16 cellular contexts compared by ENCODE assay signal in the genomic region with DNA sequence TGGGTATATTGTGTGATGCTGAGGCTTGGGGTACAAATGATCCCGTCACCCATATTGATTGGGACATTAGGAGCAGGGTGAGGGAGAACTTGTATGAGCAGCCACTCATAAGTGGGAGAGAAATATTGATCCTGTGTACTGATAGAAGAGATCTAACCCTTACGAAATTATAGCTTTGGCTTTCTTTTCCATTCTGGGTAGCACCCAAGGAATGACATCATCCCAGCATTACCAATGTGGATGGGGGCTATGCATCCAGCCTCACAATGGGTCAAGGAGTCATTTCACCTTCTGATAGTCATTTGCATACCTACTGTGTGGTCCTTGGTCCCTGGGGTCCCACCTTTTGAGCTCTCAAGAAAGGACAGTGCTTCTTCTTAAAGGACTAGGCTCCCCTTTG. TPM values are rescaled to one million over a fixed set of nuclear protein-coding genes. Genes with fewer than 3 reads are reported as not detected.
DNase-seq lines count a peak whose midpoint lies in the region; ATAC-seq, FAIRE-seq and TF ChIP-seq lines count a peak whose summit lies in the region.
"Had no signal": no experiment of that assay in that cellular context is flagged by ENCODE, and none has a peak within 500 bp of the region (broad histone marks: within the 10 kb centered on the region; RNA-seq: fewer than 3 reads in every experiment).

No MANE protein-coding gene starts in this region.

- no peak overlapping the region for H3K27ac ChIP-seq in K562 (ENCODE audit: extremely low read depth, low read depth, low read length)
- H3K27ac ChIP-seq in mesendoderm (ENCODE audit: low read depth, low read length), result no peak overlapping the region
- peak overlapping the region; percentile 61 for H3K27ac ChIP-seq in suprapubic skin
- H3K27ac ChIP-seq: HL-60 had no signal

- no peaks in the 10 kb centered on the region for H3K79me1 ChIP-seq in mesendoderm (ENCODE audit: low read length)

- intact Hi-C loops in Calu3 (cut with micrococcal nuclease; ENCODE audit: unreplicated experiment) (no loop called here), K562 (cut with micrococcal nuclease) (loop anchor here (10.0 kb wide), 1 partner anchor 438 kb away; no protein-coding TSS in a partner anchor)

- no peak for TF ChIP-seq CTCF in Calu3 (IDR thresholded peaks at IDR 0.05; ENCODE audit: unreplicated experiment)
- TF ChIP-seq CTCF in K562 (IDR thresholded peaks at IDR 0.05 in 2 of 3, conservative IDR thresholded peaks at IDR 0.05 in 1 of 3; ENCODE audit: insufficient read depth in 2 of 3, low read depth in 1 of 3, low read length in 3 of 3), result no peak
- TF ChIP-seq CTCF in suprapubic skin (IDR thresholded peaks at IDR 0.05), result no peak

- no peaks in the 10 kb centered on the region for H4K20me1 ChIP-seq in K562 (replicated peaks; ENCODE audit: control insufficient read depth, insufficient read depth, low read length)

- no peak for FAIRE-seq in K562 (lab: Jason Lieb, UNC)

- no peak overlapping the region for H3K27ac Mint-ChIP-seq in Calu3 (ENCODE audit: unreplicated experiment)
- H3K27ac Mint-ChIP-seq in natural killer cell treated with Interleukin-12 subunit alpha and Interleukin-12 subunit beta and Interleukin-15 and Interleukin-18, amount 100 ng/mL, for 72 hours, result no peak overlapping the region
- H3K27ac Mint-ChIP-seq: activated naive CD8-positive, alpha-beta T cell treated with anti-CD3 and anti-CD28 coated beads, Interleukin-2, amount 50 U/mL, for 24 hours had no signal

- H3K36me3 ChIP-seq in K562 (ENCODE audit: control insufficient read depth, insufficient read depth, low read length), result no peaks in the 10 kb centered on the region
- no peaks in the 10 kb centered on the region for H3K36me3 ChIP-seq in mesendoderm (ENCODE audit: control insufficient read depth, insufficient read depth, low read length)
- no peaks in the 10 kb centered on the region for H3K36me3 ChIP-seq in suprapubic skin

- POLR2A ChIA-PET in K562 (lab: Yijun Ruan, JAX), result interaction anchor here (0.7 kb wide), 1 partner anchor 285 kb away, joined by 3 read pairs; no protein-coding TSS in a partner anchor

- H3K9me1 ChIP-seq in K562 (ENCODE audit: control insufficient read depth, insufficient read depth, low read length), result no peaks in the 10 kb centered on the region

- no peak overlapping the region for H3K56ac ChIP-seq in mesendoderm (ENCODE audit: low read length)

- no peak overlapping the region for H2BK15ac ChIP-seq in mesendoderm (replicated peaks; ENCODE audit: low read depth)

- no peak overlapping the region for H3K4me2 ChIP-seq in K562 (ENCODE audit: insufficient read depth, low read length)
- H3K4me2 ChIP-seq in mesendoderm (ENCODE audit: low read length), result no peak overlapping the region

- H3K4ac ChIP-seq in mesendoderm (ENCODE audit: low read depth, low read length), result no peak overlapping the region

- H3K23ac ChIP-seq in mesendoderm (ENCODE audit: low read length), result no peak overlapping the region

- TF ChIP-seq EP300 in K562 (IDR thresholded peaks at IDR 0.05; ENCODE audit: low read length), result no peak
- TF ChIP-seq EP300 in suprapubic skin (IDR thresholded peaks at IDR 0.05), result no peak

- H3K18ac ChIP-seq in mesendoderm (ENCODE audit: low read length), result no peak overlapping the region

- TF ChIP-seq POLR2A in K562 (conservative IDR thresholded peaks at IDR 0.05) (no peak), suprapubic skin (IDR thresholded peaks at IDR 0.05) (no peak)

- H3K4me3 Mint-ChIP-seq in Calu3 (ENCODE audit: low read depth, unreplicated experiment), result peak overlapping the region; percentile 17
- no peak overlapping the region for H3K4me3 Mint-ChIP-seq in natural killer cell treated with Interleukin-12 subunit alpha and Interleukin-12 subunit beta and Interleukin-15 and Interleukin-18, amount 100 ng/mL, for 72 hours
- H3K4me3 Mint-ChIP-seq: activated CD4-positive, alpha-beta T cell treated with anti-CD3 and anti-CD28 coated beads, Interleukin-2, amount 10 ng/mL, durations not matched to agents 24 days and 14 days; activated naive CD8-positive, alpha-beta T cell treated with anti-CD3 and anti-CD28 coated beads, Interleukin-2, amount 50 U/mL, for 24 hours; activated T-cell treated with anti-CD3 and anti-CD28 coated beads, Interleukin-2, amount 50 U/mL, for 4 hours had no signal

- H3K9me3 Mint-ChIP-seq in Calu3 (ENCODE audit: low read depth, unreplicated experiment), result no peaks in the 10 kb centered on the region
- H3K9me3 Mint-ChIP-seq in natural killer cell treated with Interleukin-12 subunit alpha and Interleukin-12 subunit beta and Interleukin-15 and Interleukin-18, amount 100 ng/mL, for 72 hours, result no peaks in the 10 kb centered on the region
- H3K9me3 Mint-ChIP-seq: activated CD4-positive, alpha-beta T cell treated with anti-CD3 and anti-CD28 coated beads, Interleukin-2, amount 10 ng/mL, durations not matched to agents 24 days and 14 days; activated naive CD8-positive, alpha-beta T cell treated with anti-CD3 and anti-CD28 coated beads, Interleukin-2, amount 50 U/mL, for 24 hours; activated T-cell treated with anti-CD3 and anti-CD28 coated beads, Interleukin-2, amount 50 U/mL, for 4 hours had no signal

- no peak for TF ChIP-seq RAD21 in K562 (CRISPR knock-in tag; conservative IDR thresholded peaks at IDR 0.05 in 1 of 2, IDR thresholded peaks at IDR 0.05 in 1 of 2)

- no peak overlapping the region for H2AFZ ChIP-seq in K562 (ENCODE audit: low read depth, low read length)

- H3K4me1 ChIP-seq in K562 (replicated peaks in 1 of 2; ENCODE audit: control insufficient read depth in 2 of 2, insufficient read depth in 2 of 2, low read length in 2 of 2) (peaks cover 23 to 28% of the 10 kb centered on the region in 2 experiments), mesendoderm (ENCODE audit: control insufficient read depth, low read depth, low read length) (peaks cover 7% of the 10 kb centered on the region), suprapubic skin (peaks cover 79% of the 10 kb centered on the region)

- H3K4me3 ChIP-seq in K562 (no peak overlapping the region), mesendoderm (ENCODE audit: low read length) (no peak overlapping the region), suprapubic skin (no peak overlapping the region)

- H2AK5ac ChIP-seq in mesendoderm (ENCODE audit: low read length), result peak overlapping the region; percentile 43

- ATAC-seq in K562, result no peak
- ATAC-seq in HG03432 (IDR thresholded peaks at IDR 0.05; ENCODE audit: unreplicated experiment), result no peak
- no peak for ATAC-seq in natural killer cell treated with Interleukin-12 subunit alpha and Interleukin-12 subunit beta and Interleukin-15 and Interleukin-18, amount 100 ng/mL, for 72 hours
- ATAC-seq: activated naive CD8-positive, alpha-beta T cell treated with anti-CD3 and anti-CD28 coated beads, Interleukin-2, amount 50 U/mL, for 24 hours; activated T-cell treated with anti-CD3 and anti-CD28 coated beads, Interleukin-2, amount 50 U/mL, for 4 hours; stimulated activated naive CD8-positive, alpha-beta T cell treated with anti-CD3 and anti-CD28 coated beads, Interleukin-15, Interleukin-2, amounts not matched to agents 100 U/mL and 50 U/mL, for 24 hours had no signal

- no peaks in the 10 kb centered on the region for H3K79me2 ChIP-seq in K562 (ENCODE audit: control insufficient read depth, insufficient read depth, low read length)
- H3K79me2 ChIP-seq in mesendoderm (ENCODE audit: control insufficient read depth, insufficient read depth, low read length), result no peaks in the 10 kb centered on the region

- no peak overlapping the region for H4K5ac ChIP-seq in mesendoderm (ENCODE audit: low read length)

- no peak overlapping the region for H2BK120ac ChIP-seq in mesendoderm (ENCODE audit: low read depth, low read length)

- H2BK5ac ChIP-seq in mesendoderm (ENCODE audit: low read length), result no peak overlapping the region

- H3K9me3 ChIP-seq in K562 (replicated peaks; ENCODE audit: control insufficient read depth, insufficient read depth, low read depth, low read length), result no peaks in the 10 kb centered on the region
- no peaks in the 10 kb centered on the region for H3K9me3 ChIP-seq in suprapubic skin

- peaks cover 26% of the 10 kb centered on the region for H3K36me3 Mint-ChIP-seq in Calu3 (ENCODE audit: insufficient read depth, unreplicated experiment)
- H3K36me3 Mint-ChIP-seq in natural killer cell treated with Interleukin-12 subunit alpha and Interleukin-12 subunit beta and Interleukin-15 and Interleukin-18, amount 100 ng/mL, for 72 hours, result no peaks in the 10 kb centered on the region

- H3K27me3 ChIP-seq in K562 (ENCODE audit: control insufficient read depth in 2 of 2, insufficient read depth in 2 of 2, low read length in 2 of 2), result peaks cover 25 to 45% of the 10 kb centered on the region in 2 experiments
- H3K27me3 ChIP-seq in mesendoderm (ENCODE audit: insufficient read depth, low read length, poor library complexity), result no peaks in the 10 kb centered on the region
- no peaks in the 10 kb centered on the region for H3K27me3 ChIP-seq in suprapubic skin

- CTCF ChIA-PET in Calu3 (lab: Charles Lee), result interaction anchor here (0.7 to 2.5 kb wide), 2 partner anchors 56 to 259 kb away, joined by 3 to 9 read pairs; no protein-coding TSS in a partner anchor
- CTCF ChIA-PET in K562 (lab: Yijun Ruan, JAX; ENCODE audit: low intra/inter-chr PET ratio), result interaction anchor here (0.6 kb wide), 1 partner anchor 46 kb away, joined by 3 read pairs; no protein-coding TSS in a partner anchor

- peaks cover 64% of the 10 kb centered on the region for H3K4me1 Mint-ChIP-seq in Calu3 (ENCODE audit: low read depth, unreplicated experiment)
- H3K4me1 Mint-ChIP-seq in natural killer cell treated with Interleukin-12 subunit alpha and Interleukin-12 subunit beta and Interleukin-15 and Interleukin-18, amount 100 ng/mL, for 72 hours (ENCODE audit: low read depth in 2 of 2), result peaks cover 0 to 7% of the 10 kb centered on the region in 2 donors

- WGBS in K562 (ENCODE audit: insufficient coverage, low coverage, missing lambda C conversion rate), result 50% methylated on average over 2 of the region's 2 CpGs
- no CpG with 5 or more reads among the region's 2 CpGs for WGBS in mesendoderm (ENCODE audit: extremely low coverage, insufficient coverage, low lambda C conversion rate)
- 62% methylated on average over 2 of the region's 2 CpGs for WGBS in suprapubic skin

- DNase-seq in Calu3 (no peak), K562 (ENCODE audit: extremely low read depth in 1 of 4, low spot score in 3 of 4) (peak in 1 of 4 experiments; percentile 6), mesendoderm (no peak), suprapubic skin (ENCODE audit: low spot score in 2 of 2) (peak in 1 of 2 donors; percentile 28), NCI-H2081 (lab: John Stamatoyannopoulos, UW) (no peak)
- no peak for DNase-seq in stimulated activated CD4-positive, alpha-beta T cell treated with anti-CD3 and anti-CD28 coated beads, Interleukin-1b, Interleukin-23, amount 100 ng/mL, for 48 hours
- DNase-seq in natural killer cell treated with Interleukin-12 subunit alpha and Interleukin-12 subunit beta and Interleukin-15 and Interleukin-18, amount 100 ng/mL, for 72 hours (ENCODE audit: low spot score), result no peak
- DNase-seq: activated CD4-positive, alpha-beta T cell treated with anti-CD3 and anti-CD28 coated beads, Interleukin-2, amount 10 ng/mL, durations not matched to agents 24 days and 14 days; activated naive CD8-positive, alpha-beta T cell treated with anti-CD3 and anti-CD28 coated beads, Interleukin-2, amount 50 U/mL, for 24 hours; activated T-cell treated with anti-CD3 and anti-CD28 coated beads, Interleukin-2, amount 50 U/mL, for 4 hours; erythroblast; NCI-H187 treated with DMSO at 0.1 percent for 48 hours; NCI-H69; stimulated activated naive CD8-positive, alpha-beta T cell treated with anti-CD3 and anti-CD28 coated beads, Interleukin-15, Interleukin-2, amounts not matched to agents 100 U/mL and 50 U/mL, for 24 hours had no signal

- H3K9ac ChIP-seq in K562 (ENCODE audit: insufficient read depth in 1 of 2, low read depth in 2 of 2, low read length in 2 of 2) (no peak overlapping the region), mesendoderm (ENCODE audit: low read length) (no peak overlapping the region)

- BruUV-seq in Calu3 (replicated peaks; lab: Mats Ljungman, UMichigan) (no TSS peak), K562 (replicated peaks; lab: Mats Ljungman, UMichigan) (no TSS peak)

- no peak overlapping the region for H4K8ac ChIP-seq in mesendoderm (ENCODE audit: low read depth, low read length)

- in situ Hi-C loops in K562 (cut with MboI), result no loop called here

- H3K27me3 Mint-ChIP-seq in Calu3 (ENCODE audit: unreplicated experiment), result no peaks in the 10 kb centered on the region
- peaks cover 41 to 48% of the 10 kb centered on the region in 2 donors for H3K27me3 Mint-ChIP-seq in natural killer cell treated with Interleukin-12 subunit alpha and Interleukin-12 subunit beta and Interleukin-15 and Interleukin-18, amount 100 ng/mL, for 72 hours

RNA-seq across cellular contexts. Expression of a gene that starts 1.9 kb away (rescaled TPM):
- total RNA-seq in Calu3 (2022) (13.1 and 24.8 TPM in 2 replicates), K562 (2014; rRNA removed) (4.5 and 4.9 TPM in 2 replicates), K562 (2014; rRNA removed; fragmentation: Illumina TruSeq; extraction: Trizol) (3.2 and 3.7 TPM in 2 replicates), K562 (2015; rRNA removed; fragmentation: Illumina TruSeq; extraction: Trizol) (2.9 and 3.3 TPM in 2 replicates), K562 (2021) (15.4 and 16.8 TPM in 2 replicates), suprapubic skin (10 to 100 TPM; 17.4 to 36.9 (median 25.5) TPM)
- total RNA-seq in K562 (2011; cell fraction: chromatin; rRNA removed; ENCODE audit: low replicate concordance), result 12.5 and 15.1 TPM in 2 replicates
- 5.0 and 6.2 TPM in 2 replicates for total RNA-seq in K562 (2011; cell fraction: nucleolus; rRNA removed)
- total RNA-seq in K562 (2011; cell fraction: nucleoplasm; rRNA removed), result 10.3 and 12.7 TPM in 2 replicates
- polyA plus RNA-seq in K562 (2011; rRNA removed) (0.91 TPM in 2 replicates), K562 (2014; fragmentation: Illumina TruSeq; extraction: Trizol) (10.7 and 13.2 TPM in 2 replicates), K562 (2014; fragmentation: Nextera tagmentation; extraction: Ambion mirVana) (1 to 10 TPM; 1.8 to 2.1 TPM), K562 (2014; rRNA removed) (4.2 and 5.6 TPM in 2 replicates)
- 0.63 and 0.92 TPM in 2 replicates for polyA plus RNA-seq in K562 (2011; cell fraction: cytosol; rRNA removed)
- 2.0 and 4.7 TPM in 2 replicates for polyA plus RNA-seq in K562 (2011; cell fraction: nucleus; rRNA removed)
- polyA plus RNA-seq in K562 (2012), result 16.3 and 25.4 TPM in 2 replicates
- 1.5 and 1.9 TPM in 2 replicates for polyA minus RNA-seq in K562 (2011; rRNA and poly(A)+ RNA removed)
- 3.9 and 4.1 TPM in 2 replicates for polyA minus RNA-seq in K562 (2011; cell fraction: cytosol; rRNA and poly(A)+ RNA removed)
- 2.9 and 3.0 TPM in 2 replicates for polyA minus RNA-seq in K562 (2011; cell fraction: nucleus; rRNA and poly(A)+ RNA removed)
- polyA plus RNA-seq in mesendoderm (2013, experiment 1 of 2), result 8.1 TPM
- 8.5 TPM for polyA plus RNA-seq in mesendoderm (2013, experiment 2 of 2)
- 1 to 10 TPM in 1 of 2 donors, under 1 TPM in 1; 0.21 to 1.2 TPM for total RNA-seq in natural killer cell treated with Interleukin-12 subunit alpha and Interleukin-12 subunit beta and Interleukin-15 and Interleukin-18, amount 100 ng/mL, for 72 hours

RNA-seq across cellular contexts. Expression of a gene that starts 30.1 kb away (rescaled TPM):
- total RNA-seq in Calu3 (2022) (69.9 and 73.5 TPM in 2 replicates), K562 (2014; rRNA removed) (23.7 and 30.8 TPM in 2 replicates), K562 (2014; rRNA removed; fragmentation: Illumina TruSeq; extraction: Trizol) (19.6 and 22.6 TPM in 2 replicates), K562 (2015; rRNA removed; fragmentation: Illumina TruSeq; extraction: Trizol) (28.3 and 30.3 TPM in 2 replicates), K562 (2021) (25.7 and 28.2 TPM in 2 replicates), suprapubic skin (100 to 1,000 TPM; 379 to 436 (median 414) TPM)
- 6.5 and 10.3 TPM in 2 replicates for total RNA-seq in K562 (2011; cell fraction: chromatin; rRNA removed; ENCODE audit: low replicate concordance)
- 7.0 and 7.5 TPM in 2 replicates for total RNA-seq in K562 (2011; cell fraction: nucleolus; rRNA removed)
- 7.3 and 8.9 TPM in 2 replicates for total RNA-seq in K562 (2011; cell fraction: nucleoplasm; rRNA removed)
- polyA plus RNA-seq in K562 (2011; rRNA removed) (21.3 and 23.7 TPM in 2 replicates), K562 (2014; fragmentation: Illumina TruSeq; extraction: Trizol) (34.6 and 39.4 TPM in 2 replicates), K562 (2014; fragmentation: Nextera tagmentation; extraction: Ambion mirVana) (10 to 100 TPM in 1 of 2 experiments, 1 to 10 TPM in 1; 6.8 to 11.0 TPM), K562 (2014; rRNA removed) (24.9 and 32.1 TPM in 2 replicates)
- polyA plus RNA-seq in K562 (2011; cell fraction: cytosol; rRNA removed), result 29.2 and 43.4 TPM in 2 replicates
- 14.3 and 20.0 TPM in 2 replicates for polyA plus RNA-seq in K562 (2011; cell fraction: nucleus; rRNA removed)
- 39.0 and 47.5 TPM in 2 replicates for polyA plus RNA-seq in K562 (2012)
- polyA minus RNA-seq in K562 (2011; rRNA and poly(A)+ RNA removed), result 14.3 and 19.7 TPM in 2 replicates
- 12.0 and 16.7 TPM in 2 replicates for polyA minus RNA-seq in K562 (2011; cell fraction: cytosol; rRNA and poly(A)+ RNA removed)
- polyA minus RNA-seq in K562 (2011; cell fraction: nucleus; rRNA and poly(A)+ RNA removed), result 7.7 and 8.8 TPM in 2 replicates
- 54.9 TPM for polyA plus RNA-seq in mesendoderm (2013, experiment 1 of 2)
- polyA plus RNA-seq in mesendoderm (2013, experiment 2 of 2), result 61.7 TPM
- total RNA-seq in natural killer cell treated with Interleukin-12 subunit alpha and Interleukin-12 subunit beta and Interleukin-15 and Interleukin-18, amount 100 ng/mL, for 72 hours, result 10 to 100 TPM; 41.6 to 57.8 TPM
